12 cellular contexts compared by ENCODE assay signal in genomic region chr19:16373539-16373938, GRCh38. TPM values are rescaled to one million over a fixed set of nuclear protein-coding genes. Genes with fewer than 3 reads are reported as not detected.
DNase-seq lines count a peak whose midpoint lies in the region; ATAC-seq, FAIRE-seq and TF ChIP-seq lines count a peak whose summit lies in the region.
"Had no signal": no experiment of that assay in that cellular context is flagged by ENCODE, and none has a peak within 500 bp of the region (broad histone marks: within the 10 kb centered on the region; RNA-seq: fewer than 3 reads in every experiment).

No MANE protein-coding gene starts in this region.

- no peaks in the 10 kb centered on the region for H3K9me3 Mint-ChIP-seq in T-cell
- H3K9me3 Mint-ChIP-seq: activated CD4-positive, alpha-beta memory T cell treated with anti-CD3 and anti-CD28 coated beads for 36 hours had no signal

- intact Hi-C loops in Right ventricle myocardium superior (cut with DNase I): no loop called here
- intact Hi-C loops in psoas muscle (cut with DNase I): no loop called here

- CTCF ChIA-PET in T-cell (lab: Charles Lee): interaction anchor here in 1 of 2 donors (3.4 kb wide), 1 partner anchor 9 kb away, joined by 48 read pairs; no protein-coding TSS in a partner anchor

- peak; percentile 50 for DNase-seq in EH (ENCODE audit: low read depth)
- DNase-seq in T-cell: no peak
- DNase-seq in Right ventricle myocardium superior: peak; percentile 62
- peak; percentile 65 to 70 for DNase-seq in psoas muscle
- no peak for DNase-seq in DMS 273 treated with DMSO at 0.1 percent for 48 hours (lab: John Stamatoyannopoulos, UW)
- no peak for DNase-seq in GM19239 (ENCODE audit: insufficient read length, low spot score)
- no peak for DNase-seq in SKM-1 treated with dmso at 0.1 percent for 144 hours (lab: John Stamatoyannopoulos, UW; ENCODE audit: unreplicated experiment)
- DNase-seq: activated CD4-positive, alpha-beta memory T cell treated with anti-CD3 and anti-CD28 coated beads for 36 hours; DND-41 had no signal

- FAIRE-seq in GM19239 (lab: Jason Lieb, UNC): no peak
- FAIRE-seq: colon had no signal

- H3K9me3 ChIP-seq in psoas muscle: no peaks in the 10 kb centered on the region
- H3K9me3 ChIP-seq: tibial artery had no signal

- ATAC-seq in T-cell (replicated peaks in 1 of 4) (no peak), Right ventricle myocardium superior (ENCODE audit: poor library complexity) (peak; percentile 10), psoas muscle (peak in 3 of 4 donors; percentile 5 to 6 (median 5)), HG02981 (IDR thresholded peaks at IDR 0.05; ENCODE audit: unreplicated experiment) (no peak)

- H3K36me3 ChIP-seq in psoas muscle (ENCODE audit: insufficient read depth in 1 of 2, low read depth in 1 of 2): peaks cover 6 to 65% of the 10 kb centered on the region in 2 donors

- peaks cover 8% of the 10 kb centered on the region for H3K4me1 ChIP-seq in psoas muscle

- H3K36me3 Mint-ChIP-seq in T-cell: peaks cover 21% of the 10 kb centered on the region

- no peaks in the 10 kb centered on the region for H3K27me3 Mint-ChIP-seq in T-cell
- H3K27me3 Mint-ChIP-seq: activated CD4-positive, alpha-beta memory T cell treated with anti-CD3 and anti-CD28 coated beads for 36 hours had no signal

- peak overlapping the region; percentile 60 for H3K27ac ChIP-seq in psoas muscle
- H3K27ac ChIP-seq: tibial artery had no signal

- 70 to 76% (median 75%) methylated on average over 12 of the region's 12 CpGs for WGBS in psoas muscle, 3 donors

- peak overlapping the region in 2 of 3 donors; percentile 56 to 64 for H3K4me3 Mint-ChIP-seq in T-cell
- H3K4me3 Mint-ChIP-seq: activated CD4-positive, alpha-beta memory T cell treated with anti-CD3 and anti-CD28 coated beads for 36 hours had no signal

- no peak overlapping the region for H3K4me3 ChIP-seq in psoas muscle
- H3K4me3 ChIP-seq: tibial artery had no signal

- POLR2A ChIA-PET in T-cell (lab: Charles Lee): interaction anchor here (0.5 to 3.1 kb wide), 5 partner anchors 9 to 106 kb away, joined by 3 to 12 read pairs (median 3); partner anchors contain the start of gene KLF2 (in 1 of the 2)

- TF ChIP-seq CTCF in psoas muscle (IDR thresholded peaks at IDR 0.05): no peak

- H3K4me1 Mint-ChIP-seq in T-cell: peaks cover 0 to 53% (median 16%) of the 10 kb centered on the region in 3 donors

- no peaks in the 10 kb centered on the region for H3K27me3 ChIP-seq in psoas muscle (ENCODE audit: insufficient read depth in 3 of 3, low read length in 2 of 3)
- H3K27me3 ChIP-seq: tibial artery had no signal

- no peak overlapping the region for H3K27ac Mint-ChIP-seq in T-cell
- H3K27ac Mint-ChIP-seq: activated CD4-positive, alpha-beta memory T cell treated with anti-CD3 and anti-CD28 coated beads for 36 hours had no signal

RNA-seq across cellular contexts. Expression of gene KLF2, which starts 48.9 kb away (rescaled TPM):
- total RNA-seq in T-cell (100 to 1,000 TPM; 612 to 721 (median 621) TPM), Right ventricle myocardium superior (67.6 TPM), psoas muscle (10 to 100 TPM; 12.7 to 35.4 (median 24.0) TPM)
- 10 to 100 TPM in 1 of 3 donors, 1 to 10 TPM in 2; 3.3 to 24.2 (median 5.3) TPM for polyA plus RNA-seq in psoas muscle

Comparison
In these comparisons a context has a peak if more than half of its experiments do, and no peak if none do; other contexts are left out.
1. DNase-seq: peak in EH (single experiment), Right ventricle myocardium superior (single experiment) and psoas muscle (2 of 2); none in T-cell (0 of 34), DMS 273 treated with DMSO at 0.1 percent for 48 hours (single experiment), GM19239 (single experiment) and SKM-1 treated with dmso at 0.1 percent for 144 hours (single experiment).
2. ATAC-seq: peak in Right ventricle myocardium superior (single experiment) and psoas muscle (3 of 4); none in T-cell (0 of 4) and HG02981 (single experiment).